In the genomic region with DNA sequence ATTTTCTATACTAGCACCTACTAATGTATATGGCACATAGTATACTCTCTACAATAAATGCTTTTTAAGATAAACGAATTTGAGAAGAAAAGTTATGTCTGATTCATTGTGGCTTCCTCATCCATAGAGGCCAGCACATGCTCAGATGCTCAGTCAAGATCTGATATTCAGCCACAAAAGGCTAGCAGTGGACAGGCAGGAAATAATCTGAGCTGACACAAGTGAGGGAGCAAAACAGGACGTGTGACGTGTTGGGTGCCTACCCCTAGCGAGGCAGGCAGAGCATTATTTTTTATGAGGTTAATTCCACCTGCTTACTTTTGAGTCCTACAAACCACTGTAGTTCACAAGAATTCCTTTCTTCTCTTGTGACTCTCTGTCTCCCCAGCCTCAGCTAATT, we compare ENCODE assay signal across 11 cellular contexts.
A peak's percentile ranks its signal among the peaks of the same experiment; 100 is the strongest.
DNase-seq lines count a peak whose midpoint lies in the region; ATAC-seq, FAIRE-seq and TF ChIP-seq lines count a peak whose summit lies in the region.
"Had no signal": no experiment of that assay in that cellular context is flagged by ENCODE, and none has a peak within 500 bp of the region (broad histone marks: within the 10 kb centered on the region; RNA-seq: fewer than 3 reads in every experiment).

No MANE protein-coding gene starts in this region.

- no peaks in the 10 kb centered on the region for H3K36me3 Mint-ChIP-seq in Calu3 (ENCODE audit: insufficient read depth, unreplicated experiment)

- ATAC-seq in HG03280 (IDR thresholded peaks at IDR 0.05; ENCODE audit: unreplicated experiment): no peak

- no peak overlapping the region for H3K27ac Mint-ChIP-seq in Calu3 (ENCODE audit: unreplicated experiment)

- H3K4me3 ChIP-seq in retinal pigment epithelial cell (ENCODE audit: low read length) (no peak overlapping the region), breast epithelium (no peak overlapping the region)
- H3K4me3 ChIP-seq: prostate gland had no signal

- DNase-seq in GM12891 (ENCODE audit: insufficient read length, low spot score) (no peak), T-helper 22 cell (ENCODE audit: low read depth) (peak; percentile 21), retinal pigment epithelial cell (ENCODE audit: low read depth) (peak; percentile 47), breast epithelium (ENCODE audit: low spot score in 2 of 2) (no peak), GM19240 (ENCODE audit: insufficient read length, low spot score) (no peak), Calu3 (no peak)
- peak; percentile 34 for DNase-seq in activated effector memory CD4-positive, alpha-beta T cell treated with Interleukin-2 at 50 U/mL for 16 hours
- DNase-seq: NCI-H1048, NCI-H524 treated with DMSO at 0.1 percent for 48 hours had no signal

- CTCF ChIA-PET in Calu3 (lab: Charles Lee): no interaction called here

- TF ChIP-seq POLR2A in GM12891 (IDR thresholded peaks at IDR 0.05; ENCODE audit: low read depth, low read length) (no peak), breast epithelium (IDR thresholded peaks at IDR 0.05) (no peak)

- no peak overlapping the region for H3K4me3 Mint-ChIP-seq in Calu3 (ENCODE audit: low read depth, unreplicated experiment)

- no peaks in the 10 kb centered on the region for H3K36me3 ChIP-seq in breast epithelium
- H3K36me3 ChIP-seq: prostate gland had no signal

- FAIRE-seq in GM12891 (lab: Jason Lieb, UNC): peak; percentile 58

- TF ChIP-seq CTCF in retinal pigment epithelial cell (conservative IDR thresholded peaks at IDR 0.05; ENCODE audit: low read depth, low read length) (no peak), breast epithelium (IDR thresholded peaks at IDR 0.05) (no peak), Calu3 (IDR thresholded peaks at IDR 0.05; ENCODE audit: unreplicated experiment) (no peak)

- peaks cover 10% of the 10 kb centered on the region for H3K4me1 Mint-ChIP-seq in Calu3 (ENCODE audit: low read depth, unreplicated experiment)

- intact Hi-C loops in breast epithelium (cut with DNase I; ENCODE audit: low total_unique reads) (no loop called here), Calu3 (cut with micrococcal nuclease; ENCODE audit: unreplicated experiment) (no loop called here)

- H3K27me3 ChIP-seq in breast epithelium: no peaks in the 10 kb centered on the region

- no TSS peak for BruUV-seq in Calu3 (replicated peaks; lab: Mats Ljungman, UMichigan)

- no peaks in the 10 kb centered on the region for H3K9me3 Mint-ChIP-seq in Calu3 (ENCODE audit: low read depth, unreplicated experiment)

- H3K4me1 ChIP-seq in breast epithelium: no peaks in the 10 kb centered on the region
- H3K4me1 ChIP-seq: prostate gland had no signal

- no peaks in the 10 kb centered on the region for H3K9me3 ChIP-seq in breast epithelium
- H3K9me3 ChIP-seq: prostate gland had no signal

- H3K27me3 Mint-ChIP-seq in Calu3 (ENCODE audit: unreplicated experiment): no peaks in the 10 kb centered on the region

- no peak overlapping the region for H3K27ac ChIP-seq in breast epithelium
- H3K27ac ChIP-seq: prostate gland had no signal

TF ChIP-seq in GM12891, 5 proteins besides CTCF, POLR2A, EP300 and RAD21:
- TF ChIP-seq TAF1 (IDR thresholded peaks at IDR 0.05; ENCODE audit: low read depth, low read length): no peak
- TF ChIP-seq POU2F2 (IDR thresholded peaks at IDR 0.05; ENCODE audit: low read depth, low read length): no peak
- no peak for TF ChIP-seq SPI1 (IDR thresholded peaks at IDR 0.05; ENCODE audit: low read depth, low read length)
- no peak for TF ChIP-seq PAX5 (IDR thresholded peaks at IDR 0.05; ENCODE audit: insufficient read depth, low read length, severe bottlenecking)
- TF ChIP-seq POLR2AphosphoS5 (IDR thresholded peaks at IDR 0.05; ENCODE audit: low read depth, low read length): no peak

Comparison
In these comparisons a context has a peak if more than half of its experiments do, and no peak if none do; other contexts are left out.
1. DNase-seq: peak in T-helper 22 cell (single experiment), activated effector memory CD4-positive, alpha-beta T cell treated with Interleukin-2 at 50 U/mL for 16 hours (single experiment) and retinal pigment epithelial cell (single experiment); none in GM12891 (single experiment), breast epithelium (0 of 2), GM19240 (single experiment) and Calu3 (single experiment).